In genomic region chr21:25062061-25062460, GRCh38 we compare ENCODE assay signal across 24 cellular contexts.
DNase-seq lines count a peak whose midpoint lies in the region; ATAC-seq, FAIRE-seq and TF ChIP-seq lines count a peak whose summit lies in the region.
"Had no signal": no experiment of that assay in that cellular context is flagged by ENCODE, and none has a peak within 500 bp of the region (broad histone marks: within the 10 kb centered on the region; RNA-seq: fewer than 3 reads in every experiment).

No MANE protein-coding gene starts in this region.

- DNase-seq in A673 (ENCODE audit: low spot score) (peak; percentile 6), GM19239 (ENCODE audit: insufficient read length, low spot score) (no peak), WTC11 (ENCODE audit: low spot score) (no peak), NCI-H748 (lab: John Stamatoyannopoulos, UW; ENCODE audit: unreplicated experiment) (no peak), OCI-M2 (lab: John Stamatoyannopoulos, UW; ENCODE audit: unreplicated experiment) (no peak), heart right ventricle (no peak)
- DNase-seq: activated CD8-positive, alpha-beta T cell treated with anti-CD3 and anti-CD28 coated beads for 36 hours; activated naive CD8-positive, alpha-beta T cell treated with anti-CD3 and anti-CD28 coated beads, Interleukin-2, amount 10 ng/mL, durations not matched to agents 7 days and 5 days; activated T-cell treated with anti-CD3 and anti-CD28 coated beads, Interleukin-2, amount 50 U/mL, for 72 hours; foreskin keratinocyte; midbrain; NCI-H2081 treated with DMSO at 0.1 percent for 48 hours; NCI-H526 treated with DMSO at 0.1 percent for 48 hours; stimulated activated CD4-positive, alpha-beta T cell treated with anti-CD3 and anti-CD28 coated beads, Interleukin-15, amount 100 ng/mL, for 24 hours; T-helper 1 cell; WERI-Rb-1 had no signal

- POLR2A ChIA-PET in A673 (lab: Charles Lee; ENCODE audit: low non-redundant PET) = no interaction called here
- POLR2A ChIA-PET in WTC11 (lab: Charles Lee) = no interaction called here

- H3K27ac Mint-ChIP-seq in WTC11 = no peak overlapping the region; the same call in 1 of the 2 replicates
- H3K27ac Mint-ChIP-seq in activated T-helper 17 cell treated with anti-CD3 and anti-CD28 coated beads, Interleukin-2, amount 50 U/mL, for 72 hours = no peak overlapping the region
- H3K27ac Mint-ChIP-seq: activated CD8-positive, alpha-beta T cell treated with anti-CD3 and anti-CD28 coated beads for 36 hours; activated naive CD8-positive, alpha-beta T cell treated with anti-CD3 and anti-CD28 coated beads, Interleukin-2, amount 10 ng/mL, durations not matched to agents 7 days and 5 days; activated T-cell treated with anti-CD3 and anti-CD28 coated beads, Interleukin-2, amount 50 U/mL, for 72 hours; dendritic cell treated with granulocyte-macrophage colony-stimulating factor and Interleukin-4, amounts not matched to agents 40 ng/mL and 50 ng/mL, for 4 days; stimulated activated naive CD8-positive, alpha-beta T cell treated with anti-CD3 and anti-CD28 coated beads, Interleukin-15, Interleukin-2, amounts not matched to agents 100 ng/mL and 50 ng/mL, for 24 hours; type B pancreatic cell had no signal

- H3K4me3 Mint-ChIP-seq in WTC11 = no peak overlapping the region
- no peak overlapping the region for H3K4me3 Mint-ChIP-seq in activated T-helper 17 cell treated with anti-CD3 and anti-CD28 coated beads, Interleukin-2, amount 50 U/mL, for 72 hours
- H3K4me3 Mint-ChIP-seq: activated CD8-positive, alpha-beta T cell treated with anti-CD3 and anti-CD28 coated beads for 36 hours; activated naive CD8-positive, alpha-beta T cell treated with anti-CD3 and anti-CD28 coated beads, Interleukin-2, amount 10 ng/mL, durations not matched to agents 7 days and 5 days; activated T-cell treated with anti-CD3 and anti-CD28 coated beads, Interleukin-2, amount 50 U/mL, for 72 hours; dendritic cell treated with granulocyte-macrophage colony-stimulating factor and Interleukin-4, amounts not matched to agents 40 ng/mL and 50 ng/mL, for 4 days; stimulated activated naive CD8-positive, alpha-beta T cell treated with anti-CD3 and anti-CD28 coated beads, Interleukin-15, Interleukin-2, amounts not matched to agents 100 ng/mL and 50 ng/mL, for 24 hours; type B pancreatic cell had no signal

- no peaks in the 10 kb centered on the region for H3K27me3 ChIP-seq in A673 (replicated peaks; ENCODE audit: insufficient read depth, low read depth, low read length, poor library complexity)
- no peaks in the 10 kb centered on the region for H3K27me3 ChIP-seq in heart right ventricle
- H3K27me3 ChIP-seq: breast epithelium, foreskin keratinocyte had no signal

- FAIRE-seq in GM19239 (lab: Jason Lieb, UNC) = peak; percentile 57
- FAIRE-seq: A549 had no signal

- H3K36me3 ChIP-seq in A673 (ENCODE audit: insufficient read depth, low read length, poor library complexity, severe bottlenecking) (no peaks in the 10 kb centered on the region), heart right ventricle (no peaks in the 10 kb centered on the region)
- H3K36me3 ChIP-seq: breast epithelium, WERI-Rb-1 had no signal

- H3K9me3 Mint-ChIP-seq in WTC11 = peaks cover 28% of the 10 kb centered on the region
- H3K9me3 Mint-ChIP-seq in activated T-helper 17 cell treated with anti-CD3 and anti-CD28 coated beads, Interleukin-2, amount 50 U/mL, for 72 hours = peaks cover 10% of the 10 kb centered on the region
- H3K9me3 Mint-ChIP-seq: activated CD8-positive, alpha-beta T cell treated with anti-CD3 and anti-CD28 coated beads for 36 hours; activated naive CD8-positive, alpha-beta T cell treated with anti-CD3 and anti-CD28 coated beads, Interleukin-2, amount 10 ng/mL, durations not matched to agents 7 days and 5 days; type B pancreatic cell had no signal

- TF ChIP-seq CTCF in A673 (conservative IDR thresholded peaks at IDR 0.05; ENCODE audit: low read depth, low read length) (no peak), WTC11 (IDR thresholded peaks at IDR 0.05) (no peak), heart right ventricle (IDR thresholded peaks at IDR 0.05) (no peak)

- H3K36me3 Mint-ChIP-seq in WTC11 = peaks cover 5% of the 10 kb centered on the region; the same call in 1 of the 2 replicates
- no peaks in the 10 kb centered on the region for H3K36me3 Mint-ChIP-seq in activated T-helper 17 cell treated with anti-CD3 and anti-CD28 coated beads, Interleukin-2, amount 50 U/mL, for 72 hours (ENCODE audit: low read depth)
- H3K36me3 Mint-ChIP-seq: activated naive CD8-positive, alpha-beta T cell treated with anti-CD3 and anti-CD28 coated beads, Interleukin-2, amount 10 ng/mL, durations not matched to agents 7 days and 5 days; type B pancreatic cell had no signal

- H3K27ac ChIP-seq in A673 (ENCODE audit: low read depth, low read length, poor library complexity, severe bottlenecking) = no peak overlapping the region
- H3K27ac ChIP-seq in heart right ventricle = no peak overlapping the region
- H3K27ac ChIP-seq: A549, breast epithelium, foreskin keratinocyte, WERI-Rb-1 had no signal

- CTCF ChIA-PET in A673 (lab: Charles Lee) (no interaction called here), WTC11 (lab: Charles Lee) (no interaction called here)

- ATAC-seq in HG03025 (IDR thresholded peaks at IDR 0.05; ENCODE audit: low FRiP score, unreplicated experiment) (peak; percentile 94), WTC11 (peak; percentile 67), heart right ventricle (no peak)
- ATAC-seq in activated T-helper 17 cell treated with anti-CD3 and anti-CD28 coated beads, Interleukin-2, amount 50 U/mL, for 72 hours (replicated peaks) = no peak
- ATAC-seq: A549; activated CD8-positive, alpha-beta T cell treated with anti-CD3 and anti-CD28 coated beads for 36 hours; activated T-cell treated with anti-CD3 and anti-CD28 coated beads, Interleukin-2, amount 50 U/mL, for 72 hours; foreskin keratinocyte had no signal

- H3K27me3 Mint-ChIP-seq in WTC11 (ENCODE audit: low read depth) = no peaks in the 10 kb centered on the region; the same call in 1 of the 2 replicates
- H3K27me3 Mint-ChIP-seq in activated T-helper 17 cell treated with anti-CD3 and anti-CD28 coated beads, Interleukin-2, amount 50 U/mL, for 72 hours = no peaks in the 10 kb centered on the region
- H3K27me3 Mint-ChIP-seq: activated CD8-positive, alpha-beta T cell treated with anti-CD3 and anti-CD28 coated beads for 36 hours; activated naive CD8-positive, alpha-beta T cell treated with anti-CD3 and anti-CD28 coated beads, Interleukin-2, amount 10 ng/mL, durations not matched to agents 7 days and 5 days; dendritic cell treated with granulocyte-macrophage colony-stimulating factor and Interleukin-4, amounts not matched to agents 40 ng/mL and 50 ng/mL, for 4 days; IgD-negative memory B cell; stimulated activated naive CD8-positive, alpha-beta T cell treated with anti-CD3 and anti-CD28 coated beads, Interleukin-15, Interleukin-2, amounts not matched to agents 100 ng/mL and 50 ng/mL, for 24 hours; type B pancreatic cell had no signal

- 53 to 68% methylated on average over 1 of the region's 1 CpG for WGBS in heart right ventricle, 2 donors

- intact Hi-C loops in A673 (cut with micrococcal nuclease; ENCODE audit: unreplicated experiment) = no loop called here
- intact Hi-C loops in heart right ventricle (cut with DNase I) = no loop called here

- no TSS peak for BruUV-seq in A673 (replicated peaks; lab: Mats Ljungman, UMichigan)

- H3K4me3 ChIP-seq in A673 (ENCODE audit: low read depth, low read length, poor library complexity, severe bottlenecking) (no peak overlapping the region), heart right ventricle (no peak overlapping the region)
- H3K4me3 ChIP-seq: A549, breast epithelium had no signal

- no peaks in the 10 kb centered on the region for H3K4me1 ChIP-seq in A673 (ENCODE audit: insufficient read depth, low read length, poor library complexity, severe bottlenecking)
- H3K4me1 ChIP-seq in heart right ventricle = no peaks in the 10 kb centered on the region
- H3K4me1 ChIP-seq: A549, breast epithelium, foreskin keratinocyte had no signal

- H3K9me3 ChIP-seq in A673 (ENCODE audit: low read depth, low read length, poor library complexity, severe bottlenecking) (peaks cover 6% of the 10 kb centered on the region), heart right ventricle (no peaks in the 10 kb centered on the region)
- H3K9me3 ChIP-seq: A549, breast epithelium had no signal

- peaks cover 13% of the 10 kb centered on the region for H3K4me1 Mint-ChIP-seq in WTC11
- no peaks in the 10 kb centered on the region for H3K4me1 Mint-ChIP-seq in activated T-helper 17 cell treated with anti-CD3 and anti-CD28 coated beads, Interleukin-2, amount 50 U/mL, for 72 hours
- H3K4me1 Mint-ChIP-seq: activated naive CD8-positive, alpha-beta T cell treated with anti-CD3 and anti-CD28 coated beads, Interleukin-2, amount 10 ng/mL, durations not matched to agents 7 days and 5 days had no signal

TF ChIP-seq in WTC11, 78 proteins besides CTCF, POLR2A, EP300 and RAD21:
- no peak for TF ChIP-seq GABPB1 (CRISPR knock-in tag; IDR thresholded peaks at IDR 0.05)
- no peak for TF ChIP-seq CBFB (CRISPR knock-in tag; IDR thresholded peaks at IDR 0.05; ENCODE audit: low read depth)
- no peak for TF ChIP-seq GRHL2 (CRISPR knock-in tag; IDR thresholded peaks at IDR 0.05; ENCODE audit: insufficient replicate concordance, severe bottlenecking)
- TF ChIP-seq KAT7 (CRISPR knock-in tag; IDR thresholded peaks at IDR 0.05; ENCODE audit: borderline replicate concordance) = no peak
- TF ChIP-seq, protein P1, sequence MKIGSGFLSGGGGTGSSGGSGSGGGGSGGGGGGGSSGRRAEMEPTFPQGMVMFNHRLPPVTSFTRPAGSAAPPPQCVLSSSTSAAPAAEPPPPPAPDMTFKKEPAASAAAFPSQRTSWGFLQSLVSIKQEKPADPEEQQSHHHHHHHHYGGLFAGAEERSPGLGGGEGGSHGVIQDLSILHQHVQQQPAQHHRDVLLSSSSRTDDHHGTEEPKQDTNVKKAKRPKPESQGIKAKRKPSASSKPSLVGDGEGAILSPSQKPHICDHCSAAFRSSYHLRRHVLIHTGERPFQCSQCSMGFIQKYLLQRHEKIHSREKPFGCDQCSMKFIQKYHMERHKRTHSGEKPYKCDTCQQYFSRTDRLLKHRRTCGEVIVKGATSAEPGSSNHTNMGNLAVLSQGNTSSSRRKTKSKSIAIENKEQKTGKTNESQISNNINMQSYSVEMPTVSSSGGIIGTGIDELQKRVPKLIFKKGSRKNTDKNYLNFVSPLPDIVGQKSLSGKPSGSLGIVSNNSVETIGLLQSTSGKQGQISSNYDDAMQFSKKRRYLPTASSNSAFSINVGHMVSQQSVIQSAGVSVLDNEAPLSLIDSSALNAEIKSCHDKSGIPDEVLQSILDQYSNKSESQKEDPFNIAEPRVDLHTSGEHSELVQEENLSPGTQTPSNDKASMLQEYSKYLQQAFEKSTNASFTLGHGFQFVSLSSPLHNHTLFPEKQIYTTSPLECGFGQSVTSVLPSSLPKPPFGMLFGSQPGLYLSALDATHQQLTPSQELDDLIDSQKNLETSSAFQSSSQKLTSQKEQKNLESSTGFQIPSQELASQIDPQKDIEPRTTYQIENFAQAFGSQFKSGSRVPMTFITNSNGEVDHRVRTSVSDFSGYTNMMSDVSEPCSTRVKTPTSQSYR (CRISPR knock-in tag; IDR thresholded peaks at IDR 0.05) = no peak

Comparison
In these comparisons a context has a peak if more than half of its experiments do, and no peak if none do; other contexts are left out.
1. ATAC-seq: peak in HG03025 (single experiment) and WTC11 (single experiment); none in activated T-helper 17 cell treated with anti-CD3 and anti-CD28 coated beads, Interleukin-2, amount 50 U/mL, for 72 hours (single experiment) and heart right ventricle (0 of 8).